In the genomic region with DNA sequence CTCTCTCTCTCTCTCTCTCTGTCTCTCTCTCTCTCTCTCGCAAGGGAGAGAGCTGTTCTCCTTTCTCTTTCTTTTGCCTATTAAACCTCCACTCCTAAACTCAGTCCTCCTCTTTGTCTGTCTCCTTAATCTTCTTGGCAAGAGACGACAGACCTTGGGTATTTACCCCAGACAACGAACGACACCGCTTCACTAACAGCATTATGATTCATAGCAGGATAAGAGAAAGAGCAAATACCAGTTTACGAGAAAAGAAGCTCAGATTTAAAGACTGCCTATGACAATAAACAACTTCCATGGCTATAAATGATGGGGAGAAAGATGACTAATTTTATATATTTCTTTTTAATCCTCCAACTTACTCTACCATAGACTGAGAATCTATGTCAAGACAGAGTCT, we compare ENCODE assay signal across 17 cellular contexts.
DNase-seq lines count a peak whose midpoint lies in the region; ATAC-seq and TF ChIP-seq lines count a peak whose summit lies in the region.
"Had no signal": no experiment of that assay in that cellular context is flagged by ENCODE, and none has a peak within 500 bp of the region (broad histone marks: within the 10 kb centered on the region; RNA-seq: fewer than 3 reads in every experiment).

No MANE protein-coding gene starts in this region.

- H3K9me3 ChIP-seq in mesenchymal stem cell (ENCODE audit: control insufficient read depth, low read length) = peaks cover 7% of the 10 kb centered on the region

- no peak overlapping the region for H3K27ac Mint-ChIP-seq in activated T-cell treated with anti-CD3 and anti-CD28 coated beads, Interleukin-2, amount 50 U/mL, for 72 hours

- H3K9me3 Mint-ChIP-seq in activated T-cell treated with anti-CD3 and anti-CD28 coated beads, Interleukin-2, amount 50 U/mL, for 72 hours = peaks cover 0 to 5% of the 10 kb centered on the region in 2 donors

- DNase-seq in DMS53 (lab: John Stamatoyannopoulos, UW) (peak; percentile 10), DMS53 treated with DMSO at 0.1 percent for 48 hours (lab: John Stamatoyannopoulos, UW; ENCODE audit: unreplicated experiment) (no peak), mesenchymal stem cell (peak; percentile 49), G401 (ENCODE audit: low spot score) (no peak), GM19240 (ENCODE audit: insufficient read length, low spot score) (no peak)
- no peak for DNase-seq in activated T-cell treated with anti-CD3 and anti-CD28 coated beads, Interleukin-2, amount 50 U/mL, for 72 hours
- DNase-seq: H7, NCI-H1048, NCI-H1436 treated with DMSO at 0.1 percent for 48 hours, NCI-H2029, NCI-H2171, NCI-H526 treated with DMSO at 0.1 percent for 48 hours, Right ventricle myocardium superior had no signal

- no peaks in the 10 kb centered on the region for H3K36me3 Mint-ChIP-seq in activated T-cell treated with anti-CD3 and anti-CD28 coated beads, Interleukin-2, amount 50 U/mL, for 72 hours (ENCODE audit: insufficient read depth in 2 of 2)

- no peaks in the 10 kb centered on the region for H3K4me1 ChIP-seq in mesenchymal stem cell (ENCODE audit: control insufficient read depth, insufficient read depth, low read depth, low read length)

- no peak overlapping the region for H3K4me2 ChIP-seq in mesenchymal stem cell (ENCODE audit: low read length, poor library complexity, severe bottlenecking)
- H3K4me2 ChIP-seq: KMS-11 had no signal

- no peak overlapping the region for H3K18ac ChIP-seq in mesenchymal stem cell (ENCODE audit: low read depth in 1 of 2, low read length in 2 of 2)

- no peaks in the 10 kb centered on the region for H3K27me3 ChIP-seq in mesenchymal stem cell (ENCODE audit: control insufficient read depth in 1 of 2, insufficient read depth in 1 of 2, low read length in 2 of 2)

- H3K4me3 ChIP-seq in WI38 (ENCODE audit: low read depth, low read length) (peak overlapping the region; percentile 8; the same call in 1 of the 2 replicates), mesenchymal stem cell (ENCODE audit: insufficient read depth in 1 of 2, low read depth in 1 of 2, low read length in 2 of 2) (no peak overlapping the region)

- peaks cover 5% of the 10 kb centered on the region for H3K27me3 Mint-ChIP-seq in activated T-cell treated with anti-CD3 and anti-CD28 coated beads, Interleukin-2, amount 50 U/mL, for 72 hours (ENCODE audit: low read depth)

- ATAC-seq in GM21825 (IDR thresholded peaks at IDR 0.05; ENCODE audit: unreplicated experiment) = no peak
- ATAC-seq in activated T-cell treated with anti-CD3 and anti-CD28 coated beads, Interleukin-2, amount 50 U/mL, for 72 hours (replicated peaks in 1 of 2) = no peak

- H2BK5ac ChIP-seq in mesenchymal stem cell (ENCODE audit: low read depth, low read length, poor library complexity, severe bottlenecking) = no peak overlapping the region

- in situ Hi-C loops in G401 (cut with HindIII; ENCODE audit: low sequenced_read_pairs) = no loop called here

- no peak overlapping the region for H3K4me3 Mint-ChIP-seq in activated T-cell treated with anti-CD3 and anti-CD28 coated beads, Interleukin-2, amount 50 U/mL, for 72 hours

- no peak overlapping the region for H3K4ac ChIP-seq in mesenchymal stem cell (ENCODE audit: low read depth in 1 of 2, low read length in 2 of 2)

- no peak overlapping the region for H4K91ac ChIP-seq in mesenchymal stem cell (ENCODE audit: low read length)

- peak overlapping the region; percentile 73 for H2BK120ac ChIP-seq in mesenchymal stem cell (ENCODE audit: low read depth, low read length)

- TF ChIP-seq CTCF in WI38 (IDR thresholded peaks at IDR 0.05; ENCODE audit: low read depth, low read length) = no peak

- no peak overlapping the region for H2AK5ac ChIP-seq in mesenchymal stem cell (ENCODE audit: low read length, severe bottlenecking)

- no peak overlapping the region for H3K9ac ChIP-seq in mesenchymal stem cell (ENCODE audit: low read length)
- H3K9ac ChIP-seq: KMS-11 had no signal

- H4K8ac ChIP-seq in mesenchymal stem cell (ENCODE audit: low read length) = no peak overlapping the region

- H3K14ac ChIP-seq in mesenchymal stem cell (ENCODE audit: low read length in 2 of 2) = no peak overlapping the region

- no peaks in the 10 kb centered on the region for H3K4me1 Mint-ChIP-seq in activated T-cell treated with anti-CD3 and anti-CD28 coated beads, Interleukin-2, amount 50 U/mL, for 72 hours (ENCODE audit: low read depth)

- H2BK15ac ChIP-seq in mesenchymal stem cell (ENCODE audit: low read depth, poor library complexity, severe bottlenecking) = no peak overlapping the region

- no peaks in the 10 kb centered on the region for H3K36me3 ChIP-seq in mesenchymal stem cell (ENCODE audit: control insufficient read depth in 1 of 2, insufficient read depth in 2 of 2, low read depth in 1 of 2, low read length in 2 of 2)

- H2BK12ac ChIP-seq in mesenchymal stem cell (ENCODE audit: low read length in 2 of 2) = peak overlapping the region in 1 of 2 experiments; percentile 39

- no peak overlapping the region for H3K27ac ChIP-seq in mesenchymal stem cell (ENCODE audit: low read length, poor library complexity, severe bottlenecking)
- H3K27ac ChIP-seq: 22Rv1, KMS-11 had no signal

- H3K79me1 ChIP-seq in mesenchymal stem cell (replicated peaks; ENCODE audit: low read length, poor library complexity, severe bottlenecking) = no peaks in the 10 kb centered on the region

- H2AFZ ChIP-seq in mesenchymal stem cell (ENCODE audit: low read depth, low read length) = no peak overlapping the region

- WGBS in mesenchymal stem cell = 82% methylated on average over 2 of the region's 6 CpGs

- H3K23ac ChIP-seq in mesenchymal stem cell (ENCODE audit: low read length in 2 of 2) = no peak overlapping the region

Comparison
In these comparisons a context has a peak if more than half of its experiments do, and no peak if none do; other contexts are left out.
1. DNase-seq: peak in DMS53 (single experiment) and mesenchymal stem cell (single experiment); none in DMS53 treated with DMSO at 0.1 percent for 48 hours (single experiment), G401 (single experiment), activated T-cell treated with anti-CD3 and anti-CD28 coated beads, Interleukin-2, amount 50 U/mL, for 72 hours (0 of 2) and GM19240 (single experiment).